Comparison of ENCODE assay signal across 20 cellular contexts in the genomic region with DNA sequence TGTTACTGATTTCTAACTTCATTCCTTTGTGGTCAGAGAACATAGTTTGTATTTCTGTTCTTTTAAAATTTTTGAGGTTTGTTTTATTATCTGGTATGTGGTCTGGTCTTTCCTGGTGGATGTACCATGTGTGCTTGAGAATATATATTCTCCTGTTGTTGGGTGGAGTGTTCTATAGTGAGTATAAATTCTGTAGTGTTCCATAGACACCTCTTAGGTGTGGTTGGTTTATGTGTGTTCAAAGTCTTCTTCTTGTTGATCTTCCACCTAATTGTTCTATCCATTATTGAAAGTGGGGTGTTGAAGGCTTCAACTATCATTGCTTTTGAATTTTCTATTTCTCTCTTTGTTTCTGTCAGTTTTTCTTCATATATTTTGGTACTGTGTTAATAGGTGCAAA.
"Had no signal": no experiment of that assay in that cellular context is flagged by ENCODE, and none has a peak within 500 bp of the region (broad histone marks: within the 10 kb centered on the region; RNA-seq: fewer than 3 reads in every experiment).

No MANE protein-coding gene starts in this region.

- H3K27me3 Mint-ChIP-seq: activated naive CD8-positive, alpha-beta T cell treated with anti-CD3 and anti-CD28 coated beads for 36 hours; activated T-cell treated with anti-CD3 and anti-CD28 coated beads, Interleukin-2, amount 50 U/mL, for 24 hours; progenitor cell of endocrine pancreas; T-cell had no signal

- ATAC-seq: T-cell had no signal

- H3K9ac ChIP-seq: neural progenitor cell had no signal

- H3K36me3 ChIP-seq: breast epithelium, colonic mucosa, neural progenitor cell had no signal

- H3K27ac Mint-ChIP-seq: activated naive CD8-positive, alpha-beta T cell treated with anti-CD3 and anti-CD28 coated beads for 36 hours; neural progenitor cell had no signal

- H3K4me3 ChIP-seq: breast epithelium, colonic mucosa, neural progenitor cell, spleen, testis had no signal

- H3K4me3 Mint-ChIP-seq: activated naive CD8-positive, alpha-beta T cell treated with anti-CD3 and anti-CD28 coated beads for 36 hours; activated T-cell treated with anti-CD3 and anti-CD28 coated beads, Interleukin-2, amount 50 U/mL, for 24 hours; neural progenitor cell had no signal

- H3K4me1 ChIP-seq: breast epithelium, colonic mucosa, testis had no signal

- H3K27me3 ChIP-seq: breast epithelium, colonic mucosa, neural progenitor cell, spleen, testis had no signal

- H3K9me3 Mint-ChIP-seq: T-cell had no signal

- DNase-seq: activated CD8-positive, alpha-beta memory T cell treated with anti-CD3 and anti-CD28 coated beads for 24 hours; activated CD8-positive, alpha-beta memory T cell treated with anti-CD3 and anti-CD28 coated beads, Interleukin-2, amount 50 U/mL, for 4 hours; activated naive CD4-positive, alpha-beta T cell treated with Interleukin-2 at 50 U/mL for 16 hours; activated naive CD8-positive, alpha-beta T cell treated with anti-CD3 and anti-CD28 coated beads for 36 hours; activated T-cell treated with anti-CD3 and anti-CD28 coated beads, Interleukin-2, amount 50 U/mL, for 24 hours; colonic mucosa; erythroblast; foreskin fibroblast; kidney glomerular epithelial cell; mesenchymal stem cell; retina; spleen; stimulated activated CD4-positive, alpha-beta T cell treated with anti-CD3 and anti-CD28 coated beads, Interleukin-4, amount 100 ng/mL, for 1 hour; stimulated activated naive CD4-positive, alpha-beta T cell; T-cell; T-helper 9 cell; testis had no signal

- H3K9me3 ChIP-seq: breast epithelium, colonic mucosa, spleen, testis had no signal

- H3K27ac ChIP-seq: breast epithelium, colonic mucosa, neural progenitor cell, spleen, testis had no signal
